In the genomic region with DNA sequence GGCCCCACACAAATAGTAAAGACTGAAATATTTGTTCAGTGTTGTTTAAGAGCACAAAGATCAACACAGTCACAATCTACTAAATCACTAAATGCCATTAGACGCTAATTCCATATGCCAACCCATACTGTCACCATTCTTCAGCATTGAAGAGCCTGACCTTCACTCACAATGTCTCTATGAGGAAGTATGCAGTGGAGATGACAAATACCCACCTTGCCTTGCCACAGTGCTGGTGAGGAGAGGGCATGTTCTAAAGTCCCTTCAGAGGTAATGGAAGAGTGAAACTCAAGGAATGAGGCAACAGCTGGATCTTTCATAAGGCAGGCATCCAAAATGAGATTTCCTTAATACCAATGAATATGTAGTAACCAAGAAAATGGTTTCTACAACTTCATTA, we compare ENCODE assay signal across 1 cellular context.
TF ChIP-seq lines count a peak whose summit lies in the region.

No MANE protein-coding gene starts in this region.

TF ChIP-seq in A549, 52 proteins besides CTCF, POLR2A, EP300 and RAD21:
- TF ChIP-seq TP53 (CRISPR knock-in tag; IDR thresholded peaks at IDR 0.05) (no peak), ZNF302 (CRISPR knock-in tag; IDR thresholded peaks at IDR 0.05) (no peak), CHD4 (IDR thresholded peaks at IDR 0.05; ENCODE audit: borderline replicate concordance) (no peak), NR3C1 (IDR thresholded peaks at IDR 0.05) (no peak), KDM1A (IDR thresholded peaks at IDR 0.05; ENCODE audit: low read depth) (no peak), RCOR1 (IDR thresholded peaks at IDR 0.05; ENCODE audit: low read depth, low read length) (no peak), HOXB5 (CRISPR knock-in tag; IDR thresholded peaks at IDR 0.05) (no peak), NFE2L2 (conservative IDR thresholded peaks at IDR 0.05; ENCODE audit: low read length) (no peak), JUNB (IDR thresholded peaks at IDR 0.05) (no peak)
- TF ChIP-seq, protein P1, sequence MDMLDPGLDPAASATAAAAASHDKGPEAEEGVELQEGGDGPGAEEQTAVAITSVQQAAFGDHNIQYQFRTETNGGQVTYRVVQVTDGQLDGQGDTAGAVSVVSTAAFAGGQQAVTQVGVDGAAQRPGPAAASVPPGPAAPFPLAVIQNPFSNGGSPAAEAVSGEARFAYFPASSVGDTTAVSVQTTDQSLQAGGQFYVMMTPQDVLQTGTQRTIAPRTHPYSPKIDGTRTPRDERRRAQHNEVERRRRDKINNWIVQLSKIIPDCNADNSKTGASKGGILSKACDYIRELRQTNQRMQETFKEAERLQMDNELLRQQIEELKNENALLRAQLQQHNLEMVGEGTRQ (IDR thresholded peaks at IDR 0.05) = no peak
- TF ChIP-seq, protein P2, sequence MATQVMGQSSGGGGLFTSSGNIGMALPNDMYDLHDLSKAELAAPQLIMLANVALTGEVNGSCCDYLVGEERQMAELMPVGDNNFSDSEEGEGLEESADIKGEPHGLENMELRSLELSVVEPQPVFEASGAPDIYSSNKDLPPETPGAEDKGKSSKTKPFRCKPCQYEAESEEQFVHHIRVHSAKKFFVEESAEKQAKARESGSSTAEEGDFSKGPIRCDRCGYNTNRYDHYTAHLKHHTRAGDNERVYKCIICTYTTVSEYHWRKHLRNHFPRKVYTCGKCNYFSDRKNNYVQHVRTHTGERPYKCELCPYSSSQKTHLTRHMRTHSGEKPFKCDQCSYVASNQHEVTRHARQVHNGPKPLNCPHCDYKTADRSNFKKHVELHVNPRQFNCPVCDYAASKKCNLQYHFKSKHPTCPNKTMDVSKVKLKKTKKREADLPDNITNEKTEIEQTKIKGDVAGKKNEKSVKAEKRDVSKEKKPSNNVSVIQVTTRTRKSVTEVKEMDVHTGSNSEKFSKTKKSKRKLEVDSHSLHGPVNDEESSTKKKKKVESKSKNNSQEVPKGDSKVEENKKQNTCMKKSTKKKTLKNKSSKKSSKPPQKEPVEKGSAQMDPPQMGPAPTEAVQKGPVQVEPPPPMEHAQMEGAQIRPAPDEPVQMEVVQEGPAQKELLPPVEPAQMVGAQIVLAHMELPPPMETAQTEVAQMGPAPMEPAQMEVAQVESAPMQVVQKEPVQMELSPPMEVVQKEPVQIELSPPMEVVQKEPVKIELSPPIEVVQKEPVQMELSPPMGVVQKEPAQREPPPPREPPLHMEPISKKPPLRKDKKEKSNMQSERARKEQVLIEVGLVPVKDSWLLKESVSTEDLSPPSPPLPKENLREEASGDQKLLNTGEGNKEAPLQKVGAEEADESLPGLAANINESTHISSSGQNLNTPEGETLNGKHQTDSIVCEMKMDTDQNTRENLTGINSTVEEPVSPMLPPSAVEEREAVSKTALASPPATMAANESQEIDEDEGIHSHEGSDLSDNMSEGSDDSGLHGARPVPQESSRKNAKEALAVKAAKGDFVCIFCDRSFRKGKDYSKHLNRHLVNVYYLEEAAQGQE (IDR thresholded peaks at IDR 0.05) = no peak
- TF ChIP-seq, protein P3, sequence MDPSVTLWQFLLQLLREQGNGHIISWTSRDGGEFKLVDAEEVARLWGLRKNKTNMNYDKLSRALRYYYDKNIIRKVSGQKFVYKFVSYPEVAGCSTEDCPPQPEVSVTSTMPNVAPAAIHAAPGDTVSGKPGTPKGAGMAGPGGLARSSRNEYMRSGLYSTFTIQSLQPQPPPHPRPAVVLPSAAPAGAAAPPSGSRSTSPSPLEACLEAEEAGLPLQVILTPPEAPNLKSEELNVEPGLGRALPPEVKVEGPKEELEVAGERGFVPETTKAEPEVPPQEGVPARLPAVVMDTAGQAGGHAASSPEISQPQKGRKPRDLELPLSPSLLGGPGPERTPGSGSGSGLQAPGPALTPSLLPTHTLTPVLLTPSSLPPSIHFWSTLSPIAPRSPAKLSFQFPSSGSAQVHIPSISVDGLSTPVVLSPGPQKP (IDR thresholded peaks at IDR 0.05; ENCODE audit: low read depth, low read length) = no peak
